ENCODE assay signal across 8 cellular contexts in genomic region chr2:73156539-73157124, GRCh38. TPM values are rescaled to one million over a fixed set of nuclear protein-coding genes. Genes with fewer than 3 reads are reported as not detected.
DNase-seq lines count a peak whose midpoint lies in the region; ATAC-seq, FAIRE-seq and TF ChIP-seq lines count a peak whose summit lies in the region.

No MANE protein-coding gene starts in this region.

- peak; percentile 98 for TF ChIP-seq RAD21 in HepG2 (CRISPR knock-in tag; IDR thresholded peaks at IDR 0.05)

- BruUV-seq in HepG2 (replicated peaks; lab: Mats Ljungman, UMichigan), result no TSS peak

- H3K4me2 ChIP-seq in HepG2 (ENCODE audit: low read depth, low read length), result peak overlapping the region; percentile 64

- H3K9ac ChIP-seq in HepG2 (ENCODE audit: insufficient read depth, low read depth, low read length), result no peak overlapping the region

- no peaks in the 10 kb centered on the region for H3K79me2 ChIP-seq in HepG2 (ENCODE audit: insufficient read depth, low read length)

- H4K20me1 ChIP-seq in HepG2 (ENCODE audit: insufficient read depth, low read length), result no peaks in the 10 kb centered on the region

- DNase-seq in D341Med (ENCODE audit: low spot score) (peak; percentile 82), HuH-7.5 (ENCODE audit: low spot score) (peak; percentile 47), T-cell (peak in 17 of 34 experiments; percentile 8 to 39 (median 17)), dermis microvascular lymphatic vessel endothelial cell (ENCODE audit: low read depth in 2 of 2) (peak; percentile 41 to 72), HepG2 (ENCODE audit: low spot score) (peak; percentile 62), GM19239 (ENCODE audit: insufficient read length, low spot score) (no peak)
- peak; percentile 69 for DNase-seq in stimulated activated naive CD8-positive, alpha-beta T cell treated with anti-CD3 and anti-CD28 coated beads, Interleukin-15, Interleukin-2, amounts not matched to agents 100 U/mL and 50 U/mL, for 24 hours

- no peak for TF ChIP-seq EP300 in HepG2 (IDR thresholded peaks at IDR 0.05; ENCODE audit: low read depth in 2 of 2, low read length in 2 of 2)
- TF ChIP-seq EP300 in HepG2 (CRISPR knock-in tag; IDR thresholded peaks at IDR 0.05; ENCODE audit: borderline replicate concordance), result no peak

- H3K27me3 ChIP-seq in HepG2 (ENCODE audit: control insufficient read depth in 1 of 2, insufficient read depth in 2 of 2, low read length in 2 of 2), result peaks cover 4 to 24% of the 10 kb centered on the region in 2 experiments; a peak in 3 of 5 replicates

- CTCF ChIA-PET in T-cell (lab: Charles Lee), result interaction anchor here in 1 of 2 donors (0.6 to 1.2 kb wide), 3 partner anchors 70 to 165 kb away, joined by 3 to 6 read pairs (median 3); no protein-coding TSS in a partner anchor
- CTCF ChIA-PET in HepG2 (lab: Yijun Ruan, JAX; ENCODE audit: low intra/inter-chr PET ratio, low total read pairs), result interaction anchor here (0.7 to 3.9 kb wide), 5 partner anchors 21 to 263 kb away, joined by 3 to 54 read pairs (median 5); no protein-coding TSS in a partner anchor

- intact Hi-C loops in HepG2 (cut with micrococcal nuclease; ENCODE audit: unreplicated experiment), result loop anchor here (1.0 kb wide), 1 partner anchor 71 kb away; no protein-coding TSS in a partner anchor

- peaks cover 0 to 2% (median 0%) of the 10 kb centered on the region in 3 donors for H3K4me1 Mint-ChIP-seq in T-cell

- H3K27me3 Mint-ChIP-seq in T-cell, result peaks cover 31 to 49% of the 10 kb centered on the region in 2 donors

- H3K27ac Mint-ChIP-seq in T-cell, result peak overlapping the region in 1 of 2 donors; percentile 53

- no peak overlapping the region for H3K27ac ChIP-seq in HepG2 (ENCODE audit: extremely low read length, insufficient read depth, low read length)

- WGBS in HepG2 (ENCODE audit: low lambda C conversion rate), result 5% methylated on average over 19 of the region's 24 CpGs

- no peaks in the 10 kb centered on the region for H3K9me3 ChIP-seq in HepG2 (ENCODE audit: low read length)

- H2AFZ ChIP-seq in HepG2 (ENCODE audit: low read length), result no peak overlapping the region

- FAIRE-seq in HepG2 (lab: Jason Lieb, UNC), result peak; percentile 34
- no peak for FAIRE-seq in GM19239 (lab: Jason Lieb, UNC)

- ATAC-seq in T-cell (replicated peaks in 1 of 4) (peak in 3 of 4 experiments; percentile 34 to 47 (median 38)), HepG2 (peak; percentile 98), GM19395 (IDR thresholded peaks at IDR 0.05; ENCODE audit: unreplicated experiment) (no peak)
- peak; percentile 71 for ATAC-seq in stimulated activated naive CD8-positive, alpha-beta T cell treated with anti-CD3 and anti-CD28 coated beads, Interleukin-15, Interleukin-2, amounts not matched to agents 100 U/mL and 50 U/mL, for 24 hours

- POLR2A ChIA-PET in T-cell (lab: Charles Lee) (no interaction called here), HepG2 (lab: Yijun Ruan, JAX) (interaction anchor here (1.2 kb wide), 1 partner anchor 56 kb away, joined by 4 read pairs; no protein-coding TSS in a partner anchor)

- H3K4me3 Mint-ChIP-seq in T-cell, result no peak overlapping the region

- H3K36me3 Mint-ChIP-seq in T-cell, result no peaks in the 10 kb centered on the region

- peaks cover 10% of the 10 kb centered on the region for H3K4me1 ChIP-seq in HepG2 (ENCODE audit: insufficient read depth, low read length)

- H3K9me3 Mint-ChIP-seq in T-cell, result no peaks in the 10 kb centered on the region

- TF ChIP-seq CTCF in HepG2 (CRISPR knock-in tag; IDR thresholded peaks at IDR 0.05), result peak; percentile 100

- in situ Hi-C loops in HepG2 (cut with HindIII; ENCODE audit: extremely low pct_ligation_motif_present, low pct_unique_long_range_greater_than_20kb), result loop anchor here (5.0 kb wide), 2 partner anchors 69 to 164 kb away; no protein-coding TSS in a partner anchor

- H3K4me3 ChIP-seq in HepG2 (replicated peaks in 1 of 3; ENCODE audit: insufficient read depth in 1 of 3, low read depth in 2 of 3, low read length in 3 of 3), result peak overlapping the region in 1 of 3 experiments; percentile 12; a peak in 1 of 6 replicates

- no peak for TF ChIP-seq POLR2A in HepG2 (IDR thresholded peaks at IDR 0.05; ENCODE audit: insufficient read depth in 1 of 2, low read depth in 2 of 2, low read length in 2 of 2)

- no peaks in the 10 kb centered on the region for H3K36me3 ChIP-seq in HepG2 (replicated peaks in 1 of 2; ENCODE audit: control insufficient read depth in 1 of 2, insufficient read depth in 2 of 2, low read length in 2 of 2)

RNA-seq across cellular contexts. Expression of gene RAB11FIP5, which starts 43.9 kb away (rescaled TPM):
- total RNA-seq in T-cell (10 to 100 TPM in 4 of 5 donors, 1 to 10 TPM in 1; 7.9 to 15.2 (median 11.0) TPM), dermis microvascular lymphatic vessel endothelial cell (41.6 and 73.7 TPM in 2 replicates), HepG2 (2016; rRNA removed; fragmentation: Illumina TruSeq; extraction: Trizol) (8.7 and 9.4 TPM in 2 replicates)
- total RNA-seq in HepG2 (2016; cell fraction: cytosol; rRNA removed; fragmentation: Illumina TruSeq; extraction: Trizol; ENCODE audit: low read depth), result 3.7 and 4.2 TPM in 2 replicates
- 8.6 and 9.1 TPM in 2 replicates for total RNA-seq in HepG2 (2016; cell fraction: insoluble cytoplasmic fraction; rRNA removed; fragmentation: Illumina TruSeq; extraction: Trizol)
- 10.0 and 13.0 TPM in 2 replicates for total RNA-seq in HepG2 (2016; cell fraction: membrane; rRNA removed; fragmentation: Illumina TruSeq; extraction: Trizol)
- total RNA-seq in HepG2 (2016; cell fraction: nucleus; rRNA removed; fragmentation: Illumina TruSeq; extraction: Trizol), result 6.7 and 7.5 TPM in 2 replicates
- 21.9 and 22.9 TPM in 2 replicates for polyA plus RNA-seq in HepG2 (2011; rRNA removed)
- 17.5 and 19.5 TPM in 2 replicates for polyA plus RNA-seq in HepG2 (2011; cell fraction: cytosol; rRNA removed)
- 19.6 and 23.6 TPM in 2 replicates for polyA plus RNA-seq in HepG2 (2011; cell fraction: nucleus; rRNA removed)
- 25.5 and 27.1 TPM in 2 replicates for polyA plus RNA-seq in HepG2 (2012)
- 2.1 TPM in 2 replicates for polyA plus RNA-seq in HepG2 (2016; cell fraction: cytosol; fragmentation: Illumina TruSeq; extraction: Trizol; ENCODE audit: low read depth)
- polyA plus RNA-seq in HepG2 (2016; cell fraction: insoluble cytoplasmic fraction; fragmentation: Illumina TruSeq; extraction: Trizol; ENCODE audit: low read depth), result 8.6 and 12.8 TPM in 2 replicates
- polyA plus RNA-seq in HepG2 (2016; cell fraction: membrane; fragmentation: Illumina TruSeq; extraction: Trizol; ENCODE audit: low read depth), result 5.8 and 6.9 TPM in 2 replicates
- polyA plus RNA-seq in HepG2 (2016; cell fraction: nucleus; fragmentation: Illumina TruSeq; extraction: Trizol; ENCODE audit: insufficient read depth, low read depth), result 10.7 and 10.8 TPM in 2 replicates
- 29.9 and 45.2 TPM in 2 replicates for polyA minus RNA-seq in HepG2 (2011; rRNA and poly(A)+ RNA removed; ENCODE audit: low replicate concordance)
- polyA minus RNA-seq in HepG2 (2011; cell fraction: cytosol; rRNA and poly(A)+ RNA removed), result 12.6 and 13.2 TPM in 2 replicates
- polyA minus RNA-seq in HepG2 (2011; cell fraction: nucleus; rRNA and poly(A)+ RNA removed), result 14.7 and 18.7 TPM in 2 replicates

RNA-seq across cellular contexts. Expression of gene NOTO, which starts 45.7 kb away (rescaled TPM):
- total RNA-seq in T-cell (not detected), dermis microvascular lymphatic vessel endothelial cell (not detected in 2 replicates), HepG2 (2016; rRNA removed; fragmentation: Illumina TruSeq; extraction: Trizol) (not detected in 2 replicates)
- not detected in 2 replicates for total RNA-seq in HepG2 (2016; cell fraction: cytosol; rRNA removed; fragmentation: Illumina TruSeq; extraction: Trizol; ENCODE audit: low read depth)
- total RNA-seq in HepG2 (2016; cell fraction: insoluble cytoplasmic fraction; rRNA removed; fragmentation: Illumina TruSeq; extraction: Trizol), result not detected in 2 replicates
- total RNA-seq in HepG2 (2016; cell fraction: membrane; rRNA removed; fragmentation: Illumina TruSeq; extraction: Trizol), result not detected in 2 replicates
- not detected in 2 replicates for total RNA-seq in HepG2 (2016; cell fraction: nucleus; rRNA removed; fragmentation: Illumina TruSeq; extraction: Trizol)
- polyA plus RNA-seq in HepG2 (2011; rRNA removed), result not detected in 2 replicates
- not detected in 2 replicates for polyA plus RNA-seq in HepG2 (2011; cell fraction: cytosol; rRNA removed)
- not detected in 2 replicates for polyA plus RNA-seq in HepG2 (2011; cell fraction: nucleus; rRNA removed)
- not detected in 2 replicates for polyA plus RNA-seq in HepG2 (2012)
- polyA plus RNA-seq in HepG2 (2016; cell fraction: cytosol; fragmentation: Illumina TruSeq; extraction: Trizol; ENCODE audit: low read depth), result not detected in 2 replicates
- polyA plus RNA-seq in HepG2 (2016; cell fraction: insoluble cytoplasmic fraction; fragmentation: Illumina TruSeq; extraction: Trizol; ENCODE audit: low read depth), result not detected in 2 replicates
- polyA plus RNA-seq in HepG2 (2016; cell fraction: membrane; fragmentation: Illumina TruSeq; extraction: Trizol; ENCODE audit: low read depth), result not detected in 2 replicates
- polyA plus RNA-seq in HepG2 (2016; cell fraction: nucleus; fragmentation: Illumina TruSeq; extraction: Trizol; ENCODE audit: insufficient read depth, low read depth), result not detected in 2 replicates
- not detected in 2 replicates for polyA minus RNA-seq in HepG2 (2011; rRNA and poly(A)+ RNA removed; ENCODE audit: low replicate concordance)
- not detected in 2 replicates for polyA minus RNA-seq in HepG2 (2011; cell fraction: cytosol; rRNA and poly(A)+ RNA removed)
- polyA minus RNA-seq in HepG2 (2011; cell fraction: nucleus; rRNA and poly(A)+ RNA removed), result not detected in 2 replicates

RNA-seq across cellular contexts. Expression of gene SMYD5, which starts 57.4 kb away (rescaled TPM):
- total RNA-seq in T-cell, result 10 to 100 TPM; 38.2 to 56.9 (median 44.5) TPM
- total RNA-seq in dermis microvascular lymphatic vessel endothelial cell, result 11.2 and 12.1 TPM in 2 replicates
- total RNA-seq in HepG2 (2016; rRNA removed; fragmentation: Illumina TruSeq; extraction: Trizol), result 70.4 and 70.6 TPM in 2 replicates
- total RNA-seq in HepG2 (2016; cell fraction: cytosol; rRNA removed; fragmentation: Illumina TruSeq; extraction: Trizol; ENCODE audit: low read depth), result 9.8 and 10.0 TPM in 2 replicates
- total RNA-seq in HepG2 (2016; cell fraction: insoluble cytoplasmic fraction; rRNA removed; fragmentation: Illumina TruSeq; extraction: Trizol), result 60.2 and 71.8 TPM in 2 replicates
- total RNA-seq in HepG2 (2016; cell fraction: membrane; rRNA removed; fragmentation: Illumina TruSeq; extraction: Trizol), result 27.7 and 31.2 TPM in 2 replicates
- total RNA-seq in HepG2 (2016; cell fraction: nucleus; rRNA removed; fragmentation: Illumina TruSeq; extraction: Trizol), result 60.7 and 66.5 TPM in 2 replicates
- polyA plus RNA-seq in HepG2 (2011; rRNA removed), result 55.8 and 62.2 TPM in 2 replicates
- 42.9 and 47.4 TPM in 2 replicates for polyA plus RNA-seq in HepG2 (2011; cell fraction: cytosol; rRNA removed)
- 96.0 and 102 TPM in 2 replicates for polyA plus RNA-seq in HepG2 (2011; cell fraction: nucleus; rRNA removed)
- polyA plus RNA-seq in HepG2 (2012), result 48.5 and 51.9 TPM in 2 replicates
- polyA plus RNA-seq in HepG2 (2016; cell fraction: cytosol; fragmentation: Illumina TruSeq; extraction: Trizol; ENCODE audit: low read depth), result 8.0 TPM in 2 replicates
- polyA plus RNA-seq in HepG2 (2016; cell fraction: insoluble cytoplasmic fraction; fragmentation: Illumina TruSeq; extraction: Trizol; ENCODE audit: low read depth), result 52.6 and 65.1 TPM in 2 replicates
- 20.7 and 22.3 TPM in 2 replicates for polyA plus RNA-seq in HepG2 (2016; cell fraction: membrane; fragmentation: Illumina TruSeq; extraction: Trizol; ENCODE audit: low read depth)
- polyA plus RNA-seq in HepG2 (2016; cell fraction: nucleus; fragmentation: Illumina TruSeq; extraction: Trizol; ENCODE audit: insufficient read depth, low read depth), result 82.3 and 84.7 TPM in 2 replicates
- polyA minus RNA-seq in HepG2 (2011; rRNA and poly(A)+ RNA removed; ENCODE audit: low replicate concordance), result 57.7 and 119 TPM in 2 replicates
- polyA minus RNA-seq in HepG2 (2011; cell fraction: cytosol; rRNA and poly(A)+ RNA removed), result 18.6 and 21.6 TPM in 2 replicates
- polyA minus RNA-seq in HepG2 (2011; cell fraction: nucleus; rRNA and poly(A)+ RNA removed), result 78.0 and 87.9 TPM in 2 replicates
